ENCODE assay signal across 1 cellular context in the genomic region with DNA sequence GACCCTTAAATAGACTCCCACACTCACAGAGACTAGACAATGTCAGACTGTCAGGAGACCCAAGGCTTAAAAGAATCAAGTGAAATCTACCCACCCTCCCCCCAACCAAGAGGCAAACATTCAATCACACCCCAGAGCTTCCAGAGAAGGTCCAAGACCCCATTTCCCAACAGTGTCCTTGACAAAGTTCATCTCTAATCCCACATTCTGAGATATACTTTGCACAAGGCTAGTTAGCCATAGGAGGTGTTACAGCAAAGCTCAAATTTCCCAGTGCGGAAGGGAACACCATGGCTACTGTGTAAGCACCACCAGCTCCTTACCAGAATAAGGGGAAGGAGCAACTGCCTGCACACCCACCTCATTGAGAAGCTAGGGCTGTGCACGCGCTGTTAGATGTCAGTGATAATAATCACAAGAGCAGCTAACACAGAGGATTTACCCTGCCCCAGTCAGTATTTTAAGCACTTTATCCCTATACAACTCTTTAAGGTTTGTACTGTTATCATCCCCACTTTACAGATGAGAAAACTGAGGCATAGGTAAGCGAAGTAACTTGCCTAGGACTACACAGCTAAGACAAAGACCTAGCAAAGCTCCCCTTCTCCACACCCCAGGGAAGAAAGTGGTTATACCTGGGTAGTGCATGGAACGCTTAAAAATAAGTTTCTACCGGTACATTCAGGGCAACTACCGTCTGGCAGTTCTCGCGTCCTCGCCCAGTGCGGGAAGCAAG.
TF ChIP-seq lines count a peak whose summit lies in the region.

No MANE protein-coding gene starts in this region.

TF ChIP-seq in IMR-90, 13 proteins besides CTCF, POLR2A, EP300 and RAD21 (continued from another document):
- TF ChIP-seq MXI1 (IDR thresholded peaks at IDR 0.05; ENCODE audit: borderline replicate concordance, low read depth, low read length) = no peak
- TF ChIP-seq MAZ (IDR thresholded peaks at IDR 0.05; ENCODE audit: borderline replicate concordance, low read depth, low read length) = no peak
- no peak for TF ChIP-seq RCOR1 (IDR thresholded peaks at IDR 0.05; ENCODE audit: insufficient replicate concordance, low read length)
